Comparison of ENCODE assay signal across 14 cellular contexts in the genomic region with DNA sequence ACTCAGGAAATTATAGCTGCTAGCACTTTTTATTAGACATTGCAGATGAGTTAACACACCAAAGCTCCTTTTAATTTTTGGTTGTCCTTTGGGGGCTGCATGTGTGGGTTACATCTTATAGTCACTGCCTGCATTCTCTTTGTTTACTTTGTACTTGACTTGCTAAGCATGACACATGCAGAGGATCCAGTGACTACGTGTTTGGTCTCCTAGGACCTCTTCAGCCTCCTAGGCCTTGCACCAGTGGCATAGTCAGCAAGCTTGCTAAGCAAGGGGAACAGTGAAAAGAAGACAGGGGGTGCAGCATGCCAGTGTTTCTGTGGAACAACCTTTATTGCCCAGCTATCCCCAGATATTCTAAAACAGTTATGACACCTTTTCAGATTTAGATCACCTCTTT.
DNase-seq lines count a peak whose midpoint lies in the region; TF ChIP-seq lines count a peak whose summit lies in the region.
"Had no signal": no experiment of that assay in that cellular context is flagged by ENCODE, and none has a peak within 500 bp of the region (broad histone marks: within the 10 kb centered on the region; RNA-seq: fewer than 3 reads in every experiment).

No MANE protein-coding gene starts in this region.

- H3K36me3 ChIP-seq in neural progenitor cell, result peaks cover 6% of the 10 kb centered on the region
- H3K36me3 ChIP-seq: thoracic aorta had no signal

- no peak for TF ChIP-seq CTCF in neural progenitor cell (IDR thresholded peaks at IDR 0.05)
- no peak for TF ChIP-seq CTCF in GM13976 (IDR thresholded peaks at IDR 0.05; ENCODE audit: borderline replicate concordance, control extremely low read depth, extremely low read depth, insufficient read depth, missing control alignments)

- H3K4me3 Mint-ChIP-seq in neural progenitor cell, result no peak overlapping the region
- H3K4me3 Mint-ChIP-seq: T-helper 1 cell treated with Interleukin-12 subunit alpha and Interleukin-12 subunit beta and Interleukin-4 antibody, amounts not matched to agents 30 μg/mL and 1 μg/mL, for 36 hours had no signal

- H3K79me2 ChIP-seq in neural progenitor cell (ENCODE audit: low read depth), result no peaks in the 10 kb centered on the region

- H4K20me1 ChIP-seq in neural progenitor cell (ENCODE audit: low read depth), result no peaks in the 10 kb centered on the region

- peaks cover 2% of the 10 kb centered on the region for H3K4me1 Mint-ChIP-seq in neural progenitor cell

- H3K27me3 Mint-ChIP-seq in neural progenitor cell (ENCODE audit: insufficient read depth, low read depth), result no peaks in the 10 kb centered on the region

- H3K9ac ChIP-seq in neural progenitor cell, result no peak overlapping the region

- peaks cover 4% of the 10 kb centered on the region for H3F3A ChIP-seq in neural progenitor cell (ENCODE audit: low read depth)

- peak overlapping the region; percentile 60 for H3K27ac Mint-ChIP-seq in neural progenitor cell
- H3K27ac Mint-ChIP-seq: T-helper 1 cell treated with Interleukin-12 subunit alpha and Interleukin-12 subunit beta and Interleukin-4 antibody, amounts not matched to agents 30 μg/mL and 1 μg/mL, for 36 hours had no signal

- H3K4me1 ChIP-seq in neural progenitor cell, result no peaks in the 10 kb centered on the region
- H3K4me1 ChIP-seq: body of pancreas had no signal

- no peak overlapping the region for H3K4me3 ChIP-seq in neural progenitor cell
- H3K4me3 ChIP-seq: body of pancreas, thoracic aorta had no signal

- no peaks in the 10 kb centered on the region for H3K27me3 ChIP-seq in neural progenitor cell
- H3K27me3 ChIP-seq: body of pancreas had no signal

- H3K9me3 ChIP-seq in neural progenitor cell (ENCODE audit: low read depth), result no peaks in the 10 kb centered on the region
- H3K9me3 ChIP-seq: body of pancreas, thoracic aorta had no signal

- no peaks in the 10 kb centered on the region for H3K9me3 Mint-ChIP-seq in neural progenitor cell
- H3K9me3 Mint-ChIP-seq: T-helper 1 cell treated with Interleukin-12 subunit alpha and Interleukin-12 subunit beta and Interleukin-4 antibody, amounts not matched to agents 30 μg/mL and 1 μg/mL, for 36 hours had no signal

- DNase-seq in DMS 273 (lab: John Stamatoyannopoulos, UW; ENCODE audit: unreplicated experiment) (peak; percentile 35), DMS 273 treated with DMSO at 0.1 percent for 48 hours (lab: John Stamatoyannopoulos, UW) (no peak), NCI-H1436 treated with DMSO at 0.1 percent for 48 hours (lab: John Stamatoyannopoulos, UW) (peak; percentile 39), amniotic epithelial cell (ENCODE audit: low read depth) (peak; percentile 14), neural progenitor cell (ENCODE audit: low spot score) (no peak), GM13976 (ENCODE audit: low spot score) (no peak), NCI-H82 treated with DMSO at 0.1 percent for 48 hours (lab: John Stamatoyannopoulos, UW; ENCODE audit: unreplicated experiment) (no peak)
- no peak for DNase-seq in activated CD4-positive, alpha-beta T cell treated with anti-CD3 and anti-CD28 coated beads for 48 hours
- DNase-seq: body of pancreas, H7, hypothalamus had no signal

- H3K36me3 Mint-ChIP-seq in neural progenitor cell, result peaks cover 11% of the 10 kb centered on the region

- no peak overlapping the region for H3K4me2 ChIP-seq in neural progenitor cell

- H2AFZ ChIP-seq in neural progenitor cell (replicated peaks), result no peak overlapping the region

- in situ Hi-C loops in GM13976 (cut with MboI; ENCODE audit: low sequenced_read_pairs, unreplicated experiment), result no loop called here

- H3K27ac ChIP-seq in neural progenitor cell, result no peak overlapping the region
- H3K27ac ChIP-seq: 22Rv1, body of pancreas, thoracic aorta had no signal

Comparison
In these comparisons a context has a peak if more than half of its experiments do, and no peak if none do; other contexts are left out.
1. DNase-seq: peak in DMS 273 (single experiment), NCI-H1436 treated with DMSO at 0.1 percent for 48 hours (single experiment) and amniotic epithelial cell (single experiment); none in DMS 273 treated with DMSO at 0.1 percent for 48 hours (single experiment), neural progenitor cell (single experiment), GM13976 (single experiment), NCI-H82 treated with DMSO at 0.1 percent for 48 hours (single experiment) and activated CD4-positive, alpha-beta T cell treated with anti-CD3 and anti-CD28 coated beads for 48 hours (single experiment).